In genomic region chr5:125059255-125060050, GRCh38 we compare ENCODE assay signal across 18 cellular contexts.
A peak's percentile ranks its signal among the peaks of the same experiment; 100 is the strongest.
DNase-seq lines count a peak whose midpoint lies in the region; FAIRE-seq and TF ChIP-seq lines count a peak whose summit lies in the region.
"Had no signal": no experiment of that assay in that cellular context is flagged by ENCODE, and none has a peak within 500 bp of the region (broad histone marks: within the 10 kb centered on the region; RNA-seq: fewer than 3 reads in every experiment).

No MANE protein-coding gene starts in this region.

- H3K9ac ChIP-seq in kidney (ENCODE audit: low read length in 2 of 2), result no peak overlapping the region

- H3K4me3 ChIP-seq in SJCRH30, result no peak overlapping the region
- no peak overlapping the region for H3K4me3 ChIP-seq in hepatocyte
- no peak overlapping the region for H3K4me3 ChIP-seq in small intestine (ENCODE audit: low read depth in 1 of 2, low read length in 2 of 2)
- H3K4me3 ChIP-seq in right atrium auricular region, result no peak overlapping the region
- no peak overlapping the region for H3K4me3 ChIP-seq in kidney (ENCODE audit: low read length in 2 of 2)
- H3K4me3 ChIP-seq: GM12878, heart left ventricle, lower lobe of right lung, uterus had no signal

- TF ChIP-seq CTCF in hepatocyte (IDR thresholded peaks at IDR 0.05; ENCODE audit: poor library complexity) (no peak), right atrium auricular region (IDR thresholded peaks at IDR 0.05) (no peak), kidney (IDR thresholded peaks at IDR 0.05; ENCODE audit: borderline replicate concordance, extremely low read depth, insufficient read depth) (no peak)

- H2AFZ ChIP-seq in hepatocyte, result no peak overlapping the region

- DNase-seq in NCI-H510A treated with DMSO at 0.1 percent for 48 hours (lab: John Stamatoyannopoulos, UW) (peak; percentile 30), NCI-H510A (lab: John Stamatoyannopoulos, UW) (no peak), SJCRH30 (peak; percentile 12 to 56), hepatocyte (ENCODE audit: low spot score) (peak; percentile 29), small intestine (peak; percentile 24), NCI-H526 (lab: John Stamatoyannopoulos, UW) (no peak), right atrium auricular region (ENCODE audit: low spot score) (no peak), kidney (no peak)
- DNase-seq: activated CD4-positive, alpha-beta T cell treated with anti-CD3 and anti-CD28 coated beads, Interleukin-2, amount 50 U/mL, for 4 hours; effector CD8-positive, alpha-beta T cell; H7; heart left ventricle; lower lobe of right lung; NCI-H1048; stimulated activated naive B cell treated with anti-CD40 and anti-IgM and Interleukin-4, amounts not matched to agents 10 μg/mL and 1 μg/mL and 100 μg/mL, for 72 hours; uterus had no signal

- H3K27me3 ChIP-seq in SJCRH30 (no peaks in the 10 kb centered on the region), hepatocyte (no peaks in the 10 kb centered on the region), small intestine (ENCODE audit: control insufficient read depth in 2 of 2, insufficient read depth in 2 of 2, low read length in 2 of 2) (no peaks in the 10 kb centered on the region), right atrium auricular region (no peaks in the 10 kb centered on the region)
- H3K27me3 ChIP-seq: heart left ventricle, uterus had no signal

- H3K4me1 ChIP-seq in SJCRH30 (peaks cover 20% of the 10 kb centered on the region), hepatocyte (ENCODE audit: insufficient read depth) (peaks cover 20% of the 10 kb centered on the region), small intestine (ENCODE audit: control insufficient read depth in 2 of 2, insufficient read depth in 1 of 2, low read depth in 1 of 2, low read length in 1 of 2) (no peaks in the 10 kb centered on the region), right atrium auricular region (peaks cover 0 to 22% of the 10 kb centered on the region in 2 donors), kidney (ENCODE audit: control insufficient read depth in 1 of 2, insufficient read depth in 1 of 2, low read depth in 1 of 2, low read length in 2 of 2) (peaks cover 2 to 11% of the 10 kb centered on the region in 2 donors)
- H3K4me1 ChIP-seq: lower lobe of right lung, uterus had no signal

- no peak for FAIRE-seq in small intestine (lab: Jason Lieb, UNC)
- FAIRE-seq in kidney (lab: Jason Lieb, UNC), result no peak
- FAIRE-seq: GM12878, GM19239 had no signal

- 20% methylated on average over 4 of the region's 4 CpGs for WGBS in hepatocyte (ENCODE audit: low lambda C conversion rate, missing lambda C conversion rate)
- WGBS in small intestine, 3 donors, result 19 to 56% (median 35%) methylated on average over 4 of the region's 4 CpGs

- H3K9me2 ChIP-seq in hepatocyte (replicated peaks; ENCODE audit: insufficient read depth), result no peaks in the 10 kb centered on the region

- no peaks in the 10 kb centered on the region for H3K36me3 ChIP-seq in SJCRH30
- H3K36me3 ChIP-seq in hepatocyte (replicated peaks; ENCODE audit: insufficient read depth, low read depth), result no peaks in the 10 kb centered on the region
- no peaks in the 10 kb centered on the region for H3K36me3 ChIP-seq in small intestine (ENCODE audit: control insufficient read depth in 2 of 2, insufficient read depth in 2 of 2, low read length in 2 of 2)
- H3K36me3 ChIP-seq in right atrium auricular region, result no peaks in the 10 kb centered on the region
- H3K36me3 ChIP-seq in kidney (ENCODE audit: control insufficient read depth in 1 of 2, insufficient read depth in 2 of 2, low read length in 2 of 2), result no peaks in the 10 kb centered on the region
- H3K36me3 ChIP-seq: heart left ventricle, lower lobe of right lung, uterus had no signal

- no peaks in the 10 kb centered on the region for H4K20me1 ChIP-seq in hepatocyte (ENCODE audit: insufficient read depth, poor library complexity, severe bottlenecking)

- no peak overlapping the region; the same call in 1 of the 2 replicates for H3K27ac ChIP-seq in SJCRH30
- H3K27ac ChIP-seq in hepatocyte, result peak overlapping the region; percentile 10
- H3K27ac ChIP-seq in small intestine (ENCODE audit: low read depth in 1 of 2, low read length in 1 of 2), result no peak overlapping the region
- no peak overlapping the region for H3K27ac ChIP-seq in right atrium auricular region
- no peak overlapping the region for H3K27ac ChIP-seq in kidney (ENCODE audit: low read depth in 2 of 2, low read length in 2 of 2)
- H3K27ac ChIP-seq: heart left ventricle, lower lobe of right lung, uterus had no signal

- no peaks in the 10 kb centered on the region for H3K9me3 ChIP-seq in SJCRH30 (replicated peaks)
- H3K9me3 ChIP-seq in hepatocyte (ENCODE audit: low read depth), result no peaks in the 10 kb centered on the region
- no peaks in the 10 kb centered on the region for H3K9me3 ChIP-seq in small intestine (ENCODE audit: control insufficient read depth, low read depth)
- no peaks in the 10 kb centered on the region for H3K9me3 ChIP-seq in right atrium auricular region
- H3K9me3 ChIP-seq in kidney (ENCODE audit: control insufficient read depth in 1 of 2, low read length in 2 of 2), result no peaks in the 10 kb centered on the region
- H3K9me3 ChIP-seq: heart left ventricle, lower lobe of right lung, uterus had no signal

- H3K4me2 ChIP-seq in hepatocyte, result peak overlapping the region; percentile 19

- intact Hi-C loops in kidney (cut with DNase I), result no loop called here

- H3K79me2 ChIP-seq in hepatocyte, result no peaks in the 10 kb centered on the region

Comparison
In these comparisons a context has a peak if more than half of its experiments do, and no peak if none do; other contexts are left out.
1. DNase-seq: peak in NCI-H510A treated with DMSO at 0.1 percent for 48 hours (single experiment), SJCRH30 (2 of 2), hepatocyte (single experiment) and small intestine (single experiment); none in NCI-H510A (single experiment), NCI-H526 (0 of 2), right atrium auricular region (single experiment) and kidney (single experiment).